Comparison of ENCODE assay signal across 30 cellular contexts in genomic region chr9:137447722-137448568, GRCh38. TPM values are rescaled to one million over a fixed set of nuclear protein-coding genes. Genes with fewer than 3 reads are reported as not detected.
DNase-seq lines count a peak whose midpoint lies in the region; ATAC-seq and TF ChIP-seq lines count a peak whose summit lies in the region.
"Had no signal": no experiment of that assay in that cellular context is flagged by ENCODE, and none has a peak within 500 bp of the region (broad histone marks: within the 10 kb centered on the region; RNA-seq: fewer than 3 reads in every experiment).

No MANE protein-coding gene starts in this region.

- H2BK120ac ChIP-seq in mesenchymal stem cell (ENCODE audit: low read depth, low read length), result no peak overlapping the region

- no peak overlapping the region for H3K4ac ChIP-seq in mesenchymal stem cell (ENCODE audit: low read depth in 1 of 2, low read length in 2 of 2)

- no peak for ATAC-seq in Right ventricle myocardium superior (ENCODE audit: poor library complexity)
- ATAC-seq: CD8-positive, alpha-beta T cell; esophagus mucosa; foreskin keratinocyte had no signal

- peak; percentile 36 for DNase-seq in Right ventricle myocardium superior
- DNase-seq in right atrium auricular region (ENCODE audit: low spot score), result no peak
- peak; percentile 60 for DNase-seq in cardiac septum (ENCODE audit: low spot score)
- no peak for DNase-seq in mesenchymal stem cell
- DNase-seq in spleen, result peak; percentile 74
- DNase-seq in GM13976 (ENCODE audit: low spot score), result no peak
- DNase-seq in iPS-NIHi7 (ENCODE audit: extremely low spot score), result no peak
- no peak for DNase-seq in activated naive CD4-positive, alpha-beta T cell (lab: John Stamatoyannopoulos, UW)
- DNase-seq: activated CD4-positive, alpha-beta T cell treated with anti-CD3 and anti-CD28 coated beads, Interleukin-2, amount 50 U/mL, for 4 hours; activated CD8-positive, alpha-beta memory T cell treated with anti-CD3 and anti-CD28 coated beads, Interleukin-2, amount 50 U/mL, for 4 hours; CD8-positive, alpha-beta T cell; cortex of kidney; foreskin keratinocyte; H9; hippocampal formation; immature natural killer cell; KBM-7; MG63; NCI-H1105 treated with DMSO at 0.1 percent for 48 hours; NCI-H1930; NCI-H526; SJCRH30; stimulated activated CD4-positive, alpha-beta T cell treated with anti-CD3 and anti-CD28 coated beads, Interleukin-2, amount 100 ng/mL, for 24 hours; T-cell; tibial artery had no signal

- no peak overlapping the region for H4K8ac ChIP-seq in mesenchymal stem cell (ENCODE audit: low read length)

- no peak overlapping the region for H2BK12ac ChIP-seq in mesenchymal stem cell (ENCODE audit: low read length in 2 of 2)

- TF ChIP-seq CTCF in right atrium auricular region (IDR thresholded peaks at IDR 0.05), result no peak
- TF ChIP-seq CTCF in spleen (IDR thresholded peaks at IDR 0.05 in 8 of 11, conservative IDR thresholded peaks at IDR 0.05 in 3 of 11), result no peak
- TF ChIP-seq CTCF in GM13976 (IDR thresholded peaks at IDR 0.05; ENCODE audit: borderline replicate concordance, control extremely low read depth, extremely low read depth, insufficient read depth, missing control alignments), result no peak

- H3K27ac ChIP-seq in right atrium auricular region, result no peak overlapping the region
- H3K27ac ChIP-seq in mesenchymal stem cell (ENCODE audit: low read length, poor library complexity, severe bottlenecking), result no peak overlapping the region
- no peak overlapping the region for H3K27ac ChIP-seq in spleen
- H3K27ac ChIP-seq: foreskin keratinocyte, SJCRH30, tibial artery had no signal

- 93% methylated on average over 27 of the region's 27 CpGs for WGBS in mesenchymal stem cell
- 82 to 95% (median 88%) methylated on average over 23 to 27 of the region's 27 CpGs for WGBS in spleen, 5 donors

- H4K91ac ChIP-seq in mesenchymal stem cell (ENCODE audit: low read length), result peak overlapping the region; percentile 65

- no peak overlapping the region for H2AK5ac ChIP-seq in mesenchymal stem cell (ENCODE audit: low read length, severe bottlenecking)

- no peaks in the 10 kb centered on the region for H3K27me3 ChIP-seq in right atrium auricular region
- H3K27me3 ChIP-seq in mesenchymal stem cell (ENCODE audit: control insufficient read depth in 1 of 2, insufficient read depth in 1 of 2, low read length in 2 of 2), result peaks cover 0 to under 1% of the 10 kb centered on the region in 2 experiments
- peaks cover 0 to 28% (median 10%) of the 10 kb centered on the region in 7 donors for H3K27me3 ChIP-seq in spleen (replicated peaks in 1 of 7)
- H3K27me3 ChIP-seq: MG63, SJCRH30 had no signal

- H3K9me3 ChIP-seq in right atrium auricular region (no peaks in the 10 kb centered on the region), mesenchymal stem cell (ENCODE audit: control insufficient read depth, low read length) (no peaks in the 10 kb centered on the region), spleen (no peaks in the 10 kb centered on the region)
- H3K9me3 ChIP-seq: MG63, SJCRH30, tibial artery had no signal

- H2BK15ac ChIP-seq in mesenchymal stem cell (ENCODE audit: low read depth, poor library complexity, severe bottlenecking), result no peak overlapping the region

- H3K4me1 ChIP-seq in right atrium auricular region (peaks cover 0 to 9% of the 10 kb centered on the region in 2 donors), mesenchymal stem cell (ENCODE audit: control insufficient read depth, insufficient read depth, low read depth, low read length) (peaks cover 10% of the 10 kb centered on the region), spleen (peaks cover 1 to 38% (median 20%) of the 10 kb centered on the region in 6 donors)
- H3K4me1 ChIP-seq: foreskin keratinocyte had no signal

- no peak for TF ChIP-seq POLR2A in spleen (IDR thresholded peaks at IDR 0.05)

- peaks cover 3% of the 10 kb centered on the region for H3K79me1 ChIP-seq in mesenchymal stem cell (replicated peaks; ENCODE audit: low read length, poor library complexity, severe bottlenecking)

- H3K18ac ChIP-seq in mesenchymal stem cell (ENCODE audit: low read depth in 1 of 2, low read length in 2 of 2), result no peak overlapping the region

- in situ Hi-C loops in GM13976 (cut with MboI; ENCODE audit: low sequenced_read_pairs, unreplicated experiment), result no loop called here

- intact Hi-C loops in Right ventricle myocardium superior (cut with DNase I), result loop anchor here (10.0 kb wide), 1 partner anchor 153 kb away; no protein-coding TSS in a partner anchor
- intact Hi-C loops in cardiac septum (cut with DNase I), result loop anchor here (5.0 kb wide), 1 partner anchor 166 kb away; no protein-coding TSS in a partner anchor
- intact Hi-C loops in spleen (cut with DNase I; ENCODE audit: low total_unique reads), result no loop called here

- H2AFZ ChIP-seq in mesenchymal stem cell (ENCODE audit: low read depth, low read length), result no peak overlapping the region

- no peak overlapping the region for H2BK5ac ChIP-seq in mesenchymal stem cell (ENCODE audit: low read depth, low read length, poor library complexity, severe bottlenecking)

- H3K9ac ChIP-seq in mesenchymal stem cell (ENCODE audit: low read length), result no peak overlapping the region

- H3K14ac ChIP-seq in mesenchymal stem cell (ENCODE audit: low read length in 2 of 2), result no peak overlapping the region

- H3K36me3 ChIP-seq in right atrium auricular region (peaks cover 10% of the 10 kb centered on the region), mesenchymal stem cell (ENCODE audit: control insufficient read depth in 1 of 2, insufficient read depth in 2 of 2, low read depth in 1 of 2, low read length in 2 of 2) (peaks cover 12 to 48% of the 10 kb centered on the region in 2 experiments), spleen (peaks cover 0 to 25% (median 8%) of the 10 kb centered on the region in 6 donors)

- H3K4me2 ChIP-seq in mesenchymal stem cell (ENCODE audit: low read length, poor library complexity, severe bottlenecking), result no peak overlapping the region
- H3K4me2 ChIP-seq: smooth muscle cell had no signal

- no peak overlapping the region for H3K23ac ChIP-seq in mesenchymal stem cell (ENCODE audit: low read length in 2 of 2)

- H3K4me3 ChIP-seq in right atrium auricular region (no peak overlapping the region), mesenchymal stem cell (ENCODE audit: insufficient read depth in 1 of 2, low read depth in 1 of 2, low read length in 2 of 2) (no peak overlapping the region), spleen (no peak overlapping the region)
- H3K4me3 ChIP-seq: MG63, SJCRH30, smooth muscle cell, tibial artery had no signal

RNA-seq across cellular contexts. Expression of gene ENTPD8, which starts 6.8 kb away (rescaled TPM):
- not detected for total RNA-seq in Right ventricle myocardium superior
- total RNA-seq in right atrium auricular region, result not detected
- total RNA-seq in cardiac septum, result not detected
- polyA plus RNA-seq in mesenchymal stem cell (2013, experiment 1 of 2), result 0.01 TPM
- polyA plus RNA-seq in mesenchymal stem cell (2013, experiment 2 of 2), result 0.03 TPM
- total RNA-seq in spleen, result under 1 TPM in 3 of 7 donors, not detected in 4; 0.26 to 0.37 (median 0.28) TPM
- polyA plus RNA-seq in spleen, result under 1 TPM; 0.07 to 0.10 (median 0.09) TPM
- total RNA-seq: activated T-helper 1 cell treated with anti-CD3 and anti-CD28 coated beads, Interleukin-12 subunit alpha, Interleukin-12 subunit beta, Interleukin-2, Interleukin-4 antibody, amounts not matched to agents 30 ng/mL and 10 ng/mL and 1 ng/mL, durations not matched to agents 14 hours and 24 hours and 36 hours; CD8-positive, alpha-beta T cell; esophagus mucosa; foreskin keratinocyte; HT1080; lower leg skin; SJCRH30; smooth muscle cell; T-cell had no signal
- polyA plus RNA-seq: foreskin keratinocyte, immature natural killer cell, smooth muscle cell had no signal

RNA-seq across cellular contexts. Expression of gene NSMF, which starts 11.2 kb away (rescaled TPM):
- total RNA-seq in Right ventricle myocardium superior (10.0 TPM), right atrium auricular region (10 to 100 TPM; 16.2 to 26.2 TPM), cardiac septum (12.2 TPM), spleen (10 to 100 TPM; 21.8 to 39.0 (median 25.5) TPM)
- polyA plus RNA-seq in mesenchymal stem cell (2013, experiment 1 of 2), result 30.2 TPM
- 30.0 TPM for polyA plus RNA-seq in mesenchymal stem cell (2013, experiment 2 of 2)
- 10 to 100 TPM; 21.8 to 49.3 (median 26.7) TPM for polyA plus RNA-seq in spleen

RNA-seq across cellular contexts. Expression of gene NOXA1, which starts 24.8 kb away (rescaled TPM):
- total RNA-seq in Right ventricle myocardium superior, result 1.7 TPM
- total RNA-seq in right atrium auricular region, result 1 to 10 TPM in 1 of 2 donors, under 1 TPM in 1; 0.94 to 3.4 TPM
- 3.3 TPM for total RNA-seq in cardiac septum
- 0.21 TPM for polyA plus RNA-seq in mesenchymal stem cell (2013, experiment 1 of 2)
- polyA plus RNA-seq in mesenchymal stem cell (2013, experiment 2 of 2), result 0.14 TPM
- total RNA-seq in spleen, result 10 to 100 TPM in 2 of 7 donors, 1 to 10 TPM in 5; 1.9 to 15.0 (median 5.3) TPM
- polyA plus RNA-seq in spleen, result 10 to 100 TPM in 1 of 3 donors, 1 to 10 TPM in 2; 3.2 to 10.7 (median 7.8) TPM
- total RNA-seq: HT1080, SJCRH30 had no signal

RNA-seq across cellular contexts. Expression of gene EXD3, which starts 25.0 kb away (rescaled TPM):
- total RNA-seq in Right ventricle myocardium superior, result 6.9 TPM
- 1 to 10 TPM; 5.9 to 6.0 TPM for total RNA-seq in right atrium auricular region
- total RNA-seq in cardiac septum, result 11.3 TPM
- polyA plus RNA-seq in mesenchymal stem cell (2013, experiment 1 of 2), result 7.1 TPM
- polyA plus RNA-seq in mesenchymal stem cell (2013, experiment 2 of 2), result 7.2 TPM
- 10 to 100 TPM; 14.5 to 52.8 (median 29.8) TPM for total RNA-seq in spleen
- polyA plus RNA-seq in spleen, result 10 to 100 TPM; 15.6 to 62.3 (median 43.4) TPM

Comparison
In these comparisons a context has a peak if more than half of its experiments do, and no peak if none do; other contexts are left out.
1. DNase-seq: peak in Right ventricle myocardium superior (single experiment), cardiac septum (single experiment) and spleen (single experiment); none in right atrium auricular region (single experiment), mesenchymal stem cell (single experiment), GM13976 (single experiment), iPS-NIHi7 (single experiment) and activated naive CD4-positive, alpha-beta T cell (0 of 4).